ENCODE assay signal across 3 cellular contexts in genomic region chr6:36317623-36318022, GRCh38.
TF ChIP-seq lines count a peak whose summit lies in the region.

No MANE protein-coding gene starts in this region.

TF ChIP-seq in HEK293, 187 proteins besides CTCF, POLR2A, EP300 and RAD21:
- no peak for TF ChIP-seq ZSCAN23 (tag by site-specific recombination; IDR thresholded peaks at IDR 0.05)
- TF ChIP-seq ZNF24 (tag by site-specific recombination; IDR thresholded peaks at IDR 0.05) = peak; percentile 76; the same call in 1 of the 2 replicates
TF ChIP-seq in HEK293: peak in this region for 1.

TF ChIP-seq in GM12878, 131 proteins besides CTCF, POLR2A, EP300 and RAD21:
- no peak for TF ChIP-seq KLF5 (IDR thresholded peaks at IDR 0.05; ENCODE audit: partially characterized antibody)
- peak; percentile 60 for TF ChIP-seq ZNF24 (IDR thresholded peaks at IDR 0.05)

TF ChIP-seq in K562, 482 proteins besides CTCF, POLR2A, EP300 and RAD21:
- no peak for TF ChIP-seq ZNF740 (CRISPR knock-in tag; IDR thresholded peaks at IDR 0.05)
- no peak for TF ChIP-seq ZNF740 (tag; IDR thresholded peaks at IDR 0.05)
- TF ChIP-seq ZNF24 (IDR thresholded peaks at IDR 0.05) = peak; percentile 85
- no peak for TF ChIP-seq FOSL1 (tag; conservative IDR thresholded peaks at IDR 0.05)
